8 cellular contexts compared by ENCODE assay signal in genomic region chr11:78188809-78189724, GRCh38. TPM values are rescaled to one million over a fixed set of nuclear protein-coding genes. Genes with fewer than 3 reads are reported as not detected.
A peak's percentile ranks its signal among the peaks of the same experiment; 100 is the strongest.
DNase-seq lines count a peak whose midpoint lies in the region; ATAC-seq, FAIRE-seq and TF ChIP-seq lines count a peak whose summit lies in the region.

Gene USP35 (plus strand): TSS chr11:78188919. CDS start chr11:78196246, 7,327 bp downstream.

- TF ChIP-seq CTCF in AG04450 (IDR thresholded peaks at IDR 0.05; ENCODE audit: low read depth, low read length): no peak

- H3K27me3 Mint-ChIP-seq in immature natural killer cell (ENCODE audit: low read depth in 3 of 3): peaks cover 0 to 2% (median 1%) of the 10 kb centered on the region in 3 donors

- peak within 1 kb of the TSS; percentile 89 for H3K9ac ChIP-seq in adipocyte (ENCODE audit: low read length)
- H3K9ac ChIP-seq in subcutaneous abdominal adipose tissue (ENCODE audit: low read length in 5 of 5): peak within 1 kb of the TSS; percentile 76 to 94 (median 84)

- peak within 1 kb of the TSS; percentile 82 for H3K4me3 ChIP-seq in AG04450 (ENCODE audit: low read depth, low read length)
- peak within 1 kb of the TSS; percentile 95 for H3K4me3 ChIP-seq in adipocyte (ENCODE audit: low read length)
- peak within 1 kb of the TSS; percentile 84 to 97 (median 91) for H3K4me3 ChIP-seq in subcutaneous abdominal adipose tissue (ENCODE audit: low read depth in 1 of 5, low read length in 5 of 5)

- H3K36me3 Mint-ChIP-seq in immature natural killer cell: peaks cover 0 to 3% (median 0%) of the 10 kb centered on the region in 3 donors

- H3K27me3 ChIP-seq in AG04450 (ENCODE audit: control insufficient read depth, insufficient read depth, low read length) (no peaks in the 10 kb centered on the region), adipocyte (replicated peaks; ENCODE audit: control insufficient read depth, insufficient read depth, low read length) (no peaks in the 10 kb centered on the region), subcutaneous abdominal adipose tissue (ENCODE audit: control insufficient read depth in 5 of 5, insufficient read depth in 4 of 5, low read length in 5 of 5) (no peaks in the 10 kb centered on the region)

- POLR2A ChIA-PET in AG04450 (lab: Yijun Ruan, JAX): interaction anchor here (0.6 to 1.8 kb wide), 7 partner anchors 14 to 371 kb away, joined by 3 to 9 read pairs (median 3); partner anchors contain the start of genes ALG8 and GAB2

- no peak for FAIRE-seq in GM12892 (lab: Jason Lieb, UNC)

- H3K9me3 ChIP-seq in AG04450 (ENCODE audit: control insufficient read depth, insufficient read depth, low read length) (no peaks in the 10 kb centered on the region), adipocyte (ENCODE audit: control insufficient read depth, low read length) (no peaks in the 10 kb centered on the region), subcutaneous abdominal adipose tissue (ENCODE audit: control insufficient read depth in 5 of 5, low read length in 5 of 5) (no peaks in the 10 kb centered on the region)

- peak within 1 kb of the TSS; percentile 93 to 97 (median 97) for H3K4me3 Mint-ChIP-seq in immature natural killer cell

- H3K4me1 Mint-ChIP-seq in immature natural killer cell: peaks cover 30 to 33% of the 10 kb centered on the region in 2 donors

- CTCF ChIA-PET in AG04450 (lab: Charles Lee): interaction anchor here (0.6 to 1.9 kb wide), 2 partner anchors 40 to 375 kb away, joined by 4 to 5 read pairs; no protein-coding TSS in a partner anchor

- DNase-seq in AG04450 (ENCODE audit: low read depth, low spot score) (no peak), adipocyte (ENCODE audit: low read depth) (no peak), immature natural killer cell (no peak), GM12892 (ENCODE audit: insufficient read length) (no peak)
- DNase-seq in stimulated activated CD4-positive, alpha-beta T cell treated with anti-CD3 and anti-CD28 coated beads, Interleukin-2, amount 100 ng/mL, for 48 hours: no peak

- TF ChIP-seq POLR2A in GM12892 (IDR thresholded peaks at IDR 0.05; ENCODE audit: low read depth, low read length): no peak

- ATAC-seq in HG02588 (IDR thresholded peaks at IDR 0.05; ENCODE audit: unreplicated experiment) (peak; percentile 9), HG02763 (IDR thresholded peaks at IDR 0.05; ENCODE audit: unreplicated experiment) (no peak)

- H3K4me1 ChIP-seq in adipocyte (ENCODE audit: control insufficient read depth, insufficient read depth, low read length) (peaks cover 70% of the 10 kb centered on the region), subcutaneous abdominal adipose tissue (ENCODE audit: control insufficient read depth in 5 of 5, insufficient read depth in 5 of 5, low read length in 5 of 5) (peaks cover 4 to 64% (median 50%) of the 10 kb centered on the region in 5 donors)

- no peaks in the 10 kb centered on the region for H3K9me3 Mint-ChIP-seq in immature natural killer cell

- H3K27ac ChIP-seq in AG04450 (ENCODE audit: low read depth, low read length) (peak within 1 kb of the TSS; percentile 22), subcutaneous abdominal adipose tissue (ENCODE audit: low read depth, low read length) (peak within 1 kb of the TSS; percentile 94)

- H3K36me3 ChIP-seq in adipocyte (ENCODE audit: control insufficient read depth, insufficient read depth, low read length, severe bottlenecking) (peaks cover 5% of the 10 kb centered on the region), subcutaneous abdominal adipose tissue (ENCODE audit: control insufficient read depth in 5 of 5, insufficient read depth in 5 of 5, low read length in 5 of 5) (peaks cover 0 to 6% (median 2%) of the 10 kb centered on the region in 5 donors)

- peak within 1 kb of the TSS; percentile 72 to 90 (median 84) for H3K27ac Mint-ChIP-seq in immature natural killer cell

RNA-seq across cellular contexts. Expression of gene USP35, which starts in this region (rescaled TPM):
- polyA plus RNA-seq in AG04450 (2011; rRNA removed) (5.5 and 6.0 TPM in 2 replicates), immature natural killer cell (under 1 TPM in 2 of 3 donors, not detected in 1; 0.20 to 0.27 TPM)
- polyA minus RNA-seq in AG04450 (2011; rRNA and poly(A)+ RNA removed): 7.2 and 10.3 TPM in 2 replicates
- 2.4 TPM for polyA plus RNA-seq in GM12892 (2012; ENCODE audit: missing spikeins)
